Comparison of ENCODE assay signal across 20 cellular contexts in the genomic region with DNA sequence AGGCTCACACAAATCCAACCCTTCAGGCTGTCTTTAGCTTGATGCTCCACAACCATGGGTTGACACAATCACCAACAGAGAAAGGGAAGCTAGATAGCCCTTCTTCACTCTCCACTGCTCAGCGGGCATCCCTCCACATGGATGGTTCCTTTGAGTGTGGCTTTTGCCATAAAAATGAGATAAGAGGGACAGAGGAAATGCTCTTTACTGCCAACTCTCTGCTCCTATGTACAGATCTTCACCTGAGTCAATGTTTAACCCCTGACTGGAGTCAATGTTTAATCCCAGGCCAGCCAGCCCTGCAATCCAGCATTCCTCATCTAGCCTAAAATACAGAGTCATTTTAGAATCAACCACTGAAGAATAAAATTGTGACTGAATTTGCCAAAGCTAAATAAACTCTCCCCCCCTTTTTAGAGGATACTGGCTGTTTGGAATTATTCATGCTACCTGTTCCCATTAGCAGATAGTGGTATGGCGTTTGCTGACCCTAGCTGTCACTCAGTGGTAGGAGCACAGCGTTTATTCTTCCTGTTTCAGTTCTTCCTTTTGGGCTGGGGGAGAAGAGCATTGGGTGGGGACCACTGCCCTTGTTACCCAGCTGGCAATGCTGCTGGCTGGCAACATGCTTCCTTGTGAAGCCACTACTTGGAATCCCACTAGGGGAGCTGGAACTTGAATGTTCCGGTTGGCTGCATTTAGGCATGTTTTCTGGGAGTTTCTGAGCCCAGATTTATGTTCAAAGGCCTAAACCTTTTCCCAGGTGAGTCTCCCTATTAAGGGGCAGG. TPM values are rescaled to one million over a fixed set of nuclear protein-coding genes. Genes with fewer than 3 reads are reported as not detected.
A peak's percentile ranks its signal among the peaks of the same experiment; 100 is the strongest.
DNase-seq lines count a peak whose midpoint lies in the region; ATAC-seq and TF ChIP-seq lines count a peak whose summit lies in the region.
"Had no signal": no experiment of that assay in that cellular context is flagged by ENCODE, and none has a peak within 500 bp of the region (broad histone marks: within the 10 kb centered on the region; RNA-seq: fewer than 3 reads in every experiment).

No MANE protein-coding gene starts in this region.

- WGBS in hepatocyte (ENCODE audit: low lambda C conversion rate, missing lambda C conversion rate) = 72% methylated on average over 4 of the region's 4 CpGs
- 64 to 67% methylated on average over 4 of the region's 4 CpGs for WGBS in upper lobe of left lung, 2 donors

- H3K9me3 ChIP-seq in hepatocyte (ENCODE audit: low read depth) = no peaks in the 10 kb centered on the region
- H3K9me3 ChIP-seq in upper lobe of left lung = no peaks in the 10 kb centered on the region
- H3K9me3 ChIP-seq: neutrophil had no signal

- H3K4me2 ChIP-seq in hepatocyte = peak overlapping the region; percentile 9

- H3K4me1 ChIP-seq in hepatocyte (ENCODE audit: insufficient read depth) (peaks cover 38% of the 10 kb centered on the region), upper lobe of left lung (peaks cover 0 to 36% (median 15%) of the 10 kb centered on the region in 4 donors)
- H3K4me1 ChIP-seq: gastroesophageal sphincter had no signal

- no peaks in the 10 kb centered on the region for H3K9me2 ChIP-seq in hepatocyte (replicated peaks; ENCODE audit: insufficient read depth)

- TF ChIP-seq CTCF in hepatocyte (IDR thresholded peaks at IDR 0.05; ENCODE audit: poor library complexity) (no peak), type B pancreatic cell (conservative IDR thresholded peaks at IDR 0.05) (no peak), upper lobe of left lung (IDR thresholded peaks at IDR 0.05) (no peak)

- peaks cover 46% of the 10 kb centered on the region for H3K4me1 Mint-ChIP-seq in type B pancreatic cell (ENCODE audit: unreplicated experiment)

- peak; percentile 56 for ATAC-seq in HG03571 (IDR thresholded peaks at IDR 0.05; ENCODE audit: unreplicated experiment)
- no peak for ATAC-seq in upper lobe of left lung (ENCODE audit: low FRiP score in 2 of 2)
- ATAC-seq: activated T-cell treated with anti-CD3 and anti-CD28 coated beads, Interleukin-2, amount 50 U/mL, for 72 hours; gastroesophageal sphincter; Panc1 had no signal

- H3K36me3 Mint-ChIP-seq in type B pancreatic cell = no peaks in the 10 kb centered on the region

- no peaks in the 10 kb centered on the region for H3K79me2 ChIP-seq in hepatocyte

- peaks cover 11% of the 10 kb centered on the region for H3K27me3 Mint-ChIP-seq in type B pancreatic cell

- no peaks in the 10 kb centered on the region for H4K20me1 ChIP-seq in hepatocyte (ENCODE audit: insufficient read depth, poor library complexity, severe bottlenecking)

- H3K27ac ChIP-seq in hepatocyte (peak overlapping the region; percentile 87), upper lobe of left lung (peak overlapping the region in 2 of 4 donors; percentile 32 to 63)
- H3K27ac ChIP-seq: gastroesophageal sphincter, left lung, neutrophil had no signal

- no peaks in the 10 kb centered on the region for H3K9me3 Mint-ChIP-seq in type B pancreatic cell
- H3K9me3 Mint-ChIP-seq: T-helper 1 cell treated with Interleukin-12 subunit alpha and Interleukin-12 subunit beta and Interleukin-4 antibody, amounts not matched to agents 30 μg/mL and 1 μg/mL, for 36 hours had no signal

- H2AFZ ChIP-seq in hepatocyte = no peak overlapping the region

- no peak for TF ChIP-seq EP300 in upper lobe of left lung (IDR thresholded peaks at IDR 0.05)

- H3K27me3 ChIP-seq in hepatocyte = no peaks in the 10 kb centered on the region
- H3K27me3 ChIP-seq in upper lobe of left lung = no peaks in the 10 kb centered on the region
- H3K27me3 ChIP-seq: left lung had no signal

- peak overlapping the region; percentile 44 for H3K27ac Mint-ChIP-seq in type B pancreatic cell
- H3K27ac Mint-ChIP-seq: activated CD4-positive, alpha-beta T cell treated with anti-CD3 and anti-CD28 coated beads, Interleukin-2, amount 10 ng/mL, durations not matched to agents 24 days and 14 days; activated T-cell treated with anti-CD3 and anti-CD28 coated beads, Interleukin-2, amount 50 U/mL, for 72 hours; T-helper 1 cell treated with Interleukin-12 subunit alpha and Interleukin-12 subunit beta and Interleukin-4 antibody, amounts not matched to agents 30 μg/mL and 1 μg/mL, for 36 hours had no signal

- TF ChIP-seq POLR2A in upper lobe of left lung (IDR thresholded peaks at IDR 0.05) = no peak

- H3K36me3 ChIP-seq in hepatocyte (replicated peaks; ENCODE audit: insufficient read depth, low read depth) (no peaks in the 10 kb centered on the region), upper lobe of left lung (no peaks in the 10 kb centered on the region)
- H3K36me3 ChIP-seq: gastroesophageal sphincter, left lung, neutrophil had no signal

- H3K4me3 Mint-ChIP-seq in type B pancreatic cell = no peak overlapping the region
- H3K4me3 Mint-ChIP-seq: activated CD4-positive, alpha-beta T cell treated with anti-CD3 and anti-CD28 coated beads, Interleukin-2, amount 10 ng/mL, durations not matched to agents 24 days and 14 days; activated T-cell treated with anti-CD3 and anti-CD28 coated beads, Interleukin-2, amount 50 U/mL, for 72 hours; T-helper 1 cell treated with Interleukin-12 subunit alpha and Interleukin-12 subunit beta and Interleukin-4 antibody, amounts not matched to agents 30 μg/mL and 1 μg/mL, for 36 hours had no signal

- DNase-seq in NOMO-1 treated with DMSO at 0.1 percent for 48 hours (lab: John Stamatoyannopoulos, UW; ENCODE audit: unreplicated experiment) (peak; percentile 38), NOMO-1 treated with dmso at 0.1 percent for 144 hours (lab: John Stamatoyannopoulos, UW; ENCODE audit: unreplicated experiment) (no peak), hepatocyte (ENCODE audit: low spot score) (peak; percentile 56), type B pancreatic cell (ENCODE audit: extremely low spot score, unreplicated experiment) (no peak), DMS114 treated with DMSO at 0.1 percent for 48 hours (lab: John Stamatoyannopoulos, UW; ENCODE audit: unreplicated experiment) (no peak), cerebellum (ENCODE audit: low spot score) (no peak), upper lobe of left lung (no peak)
- DNase-seq: activated CD4-positive, alpha-beta T cell treated with anti-CD3 and anti-CD28 coated beads, Interleukin-2, amount 10 ng/mL, durations not matched to agents 24 days and 14 days; activated T-cell treated with anti-CD3 and anti-CD28 coated beads, Interleukin-2, amount 50 U/mL, for 72 hours; anterior cingulate cortex; DMS79; left lung; NCI-H2171; stimulated activated CD4-positive, alpha-beta T cell treated with anti-CD3 and anti-CD28 coated beads, Interleukin-12 subunit alpha, Interleukin-12 subunit beta, amount 100 ng/mL, for 4 hours had no signal

- no peak overlapping the region for H3K4me3 ChIP-seq in hepatocyte
- no peak overlapping the region for H3K4me3 ChIP-seq in upper lobe of left lung
- H3K4me3 ChIP-seq: gastroesophageal sphincter, left lung had no signal

RNA-seq across cellular contexts. Expression of a gene that starts 5.2 kb away (rescaled TPM):
- total RNA-seq in hepatocyte (22.9 and 23.3 TPM in 2 replicates), type B pancreatic cell (ENCODE audit: low replicate concordance) (16.9 and 30.1 TPM in 2 replicates), cerebellum (3.5 TPM), upper lobe of left lung (1,000 to 10,000 TPM in 1 of 6 donors, 100 to 1,000 TPM in 5; 396 to 1,034 (median 618) TPM)
- polyA plus RNA-seq in hepatocyte = 8.1 and 11.0 TPM in 2 replicates
- total RNA-seq: activated CD4-positive, alpha-beta T cell treated with anti-CD3 and anti-CD28 coated beads, Interleukin-2, amount 10 ng/mL, durations not matched to agents 24 days and 14 days; dermis microvascular lymphatic vessel endothelial cell had no signal

RNA-seq across cellular contexts. Expression of a gene that starts 18.7 kb away (rescaled TPM):
- total RNA-seq in hepatocyte (0.52 and 0.70 TPM in 2 replicates), type B pancreatic cell (ENCODE audit: low replicate concordance) (not detected in 2 replicates), cerebellum (not detected), upper lobe of left lung (1 to 10 TPM in 1 of 6 donors, not detected in 5; 7.3 TPM)
- polyA plus RNA-seq in hepatocyte = 0.52 TPM in 1 of 2 replicates, not detected in the other
- total RNA-seq: activated CD4-positive, alpha-beta T cell treated with anti-CD3 and anti-CD28 coated beads, Interleukin-2, amount 10 ng/mL, durations not matched to agents 24 days and 14 days; activated T-cell treated with anti-CD3 and anti-CD28 coated beads, Interleukin-2, amount 50 U/mL, for 72 hours; dermis microvascular lymphatic vessel endothelial cell; left lung had no signal

RNA-seq across cellular contexts. Expression of a gene that starts 29.8 kb away (rescaled TPM):
- total RNA-seq in hepatocyte (0.97 and 2.6 TPM in 2 replicates), type B pancreatic cell (ENCODE audit: low replicate concordance) (0.58 and 0.81 TPM in 2 replicates), cerebellum (not detected), upper lobe of left lung (10 to 100 TPM in 1 of 6 donors, 1 to 10 TPM in 5; 4.3 to 13.6 (median 7.2) TPM)
- polyA plus RNA-seq in hepatocyte = 0.71 and 0.88 TPM in 2 replicates
- total RNA-seq: dermis microvascular lymphatic vessel endothelial cell had no signal

RNA-seq across cellular contexts. Expression of a gene that starts 54.3 kb away (rescaled TPM):
- total RNA-seq in hepatocyte (0.12 TPM in 1 of 2 replicates, not detected in the other), type B pancreatic cell (ENCODE audit: low replicate concordance) (not detected in 2 replicates), cerebellum (not detected), upper lobe of left lung (under 1 TPM in 1 of 6 donors, not detected in 5; 0.24 TPM)
- polyA plus RNA-seq in hepatocyte = 1.3 TPM in 1 of 2 replicates, not detected in the other
- total RNA-seq: dermis microvascular lymphatic vessel endothelial cell, gastroesophageal sphincter had no signal

Comparison
In these comparisons a context has a peak if more than half of its experiments do, and no peak if none do; other contexts are left out.
1. DNase-seq: peak in NOMO-1 treated with DMSO at 0.1 percent for 48 hours (single experiment) and hepatocyte (single experiment); none in NOMO-1 treated with dmso at 0.1 percent for 144 hours (single experiment), type B pancreatic cell (single experiment), DMS114 treated with DMSO at 0.1 percent for 48 hours (single experiment), cerebellum (single experiment) and upper lobe of left lung (0 of 2).
2. RNA of a gene that starts 5.2 kb away (total RNA-seq): 396 to 1,034 TPM in upper lobe of left lung; 16.9 to 30.1 TPM in type B pancreatic cell, 22.9 to 23.3 TPM in hepatocyte and 3.5 TPM in cerebellum (single experiment); every median in the first group is over 10 times any median in the second.